In genomic region chr4:68175562-68176155, GRCh38 we compare ENCODE assay signal across 8 cellular contexts. TPM values are rescaled to one million over a fixed set of nuclear protein-coding genes. Genes with fewer than 3 reads are reported as not detected.
A peak's percentile ranks its signal among the peaks of the same experiment; 100 is the strongest.
DNase-seq lines count a peak whose midpoint lies in the region; ATAC-seq lines count a peak whose summit lies in the region.

No MANE protein-coding gene starts in this region.

- H3K9me3 Mint-ChIP-seq in activated T-cell treated with anti-CD3 and anti-CD28 coated beads, Interleukin-2, amount 50 U/mL, for 72 hours, result no peaks in the 10 kb centered on the region
- no peaks in the 10 kb centered on the region for H3K9me3 Mint-ChIP-seq in memory B cell

- no peaks in the 10 kb centered on the region for H3K36me3 Mint-ChIP-seq in activated T-cell treated with anti-CD3 and anti-CD28 coated beads, Interleukin-2, amount 50 U/mL, for 72 hours (ENCODE audit: insufficient read depth in 2 of 2)
- no peaks in the 10 kb centered on the region for H3K36me3 Mint-ChIP-seq in memory B cell

- peak in 1 of 2 donors; percentile 64 for ATAC-seq in activated T-cell treated with anti-CD3 and anti-CD28 coated beads, Interleukin-2, amount 50 U/mL, for 72 hours (replicated peaks in 1 of 2)
- ATAC-seq in GM21447 (IDR thresholded peaks at IDR 0.05; ENCODE audit: unreplicated experiment) (peak; percentile 79), memory B cell (ENCODE audit: low read depth) (peak; percentile 73)

- H3K4me3 Mint-ChIP-seq in activated T-cell treated with anti-CD3 and anti-CD28 coated beads, Interleukin-2, amount 50 U/mL, for 72 hours, result no peak overlapping the region
- H3K4me3 Mint-ChIP-seq in memory B cell, result no peak overlapping the region

- no peak overlapping the region for H3K27ac Mint-ChIP-seq in activated T-cell treated with anti-CD3 and anti-CD28 coated beads, Interleukin-2, amount 50 U/mL, for 72 hours
- H3K27ac Mint-ChIP-seq in memory B cell, result no peak overlapping the region

- H3K27me3 Mint-ChIP-seq in activated T-cell treated with anti-CD3 and anti-CD28 coated beads, Interleukin-2, amount 50 U/mL, for 72 hours (ENCODE audit: low read depth), result no peaks in the 10 kb centered on the region
- peaks cover 5% of the 10 kb centered on the region for H3K27me3 Mint-ChIP-seq in memory B cell

- DNase-seq in activated T-cell treated with anti-CD3 and anti-CD28 coated beads, Interleukin-2, amount 50 U/mL, for 72 hours, result peak; percentile 49 to 50
- no peak for DNase-seq in activated T-cell treated with anti-CD3 and anti-CD28 coated beads, Interleukin-2, amount 50 U/mL, for 48 hours
- peak; percentile 35 for DNase-seq in KG1 (lab: John Stamatoyannopoulos, UW)
- DNase-seq in OCI-M2 (lab: John Stamatoyannopoulos, UW; ENCODE audit: unreplicated experiment), result peak; percentile 27
- DNase-seq in cerebellar cortex (ENCODE audit: low spot score), result peak; percentile 77
- DNase-seq in memory B cell (ENCODE audit: low spot score in 2 of 2), result peak; percentile 31 to 43
- DNase-seq in activated effector memory CD4-positive, alpha-beta T cell treated with anti-CD3 and anti-CD28 coated beads, Interleukin-2, amount 50 U/mL, for 16 hours, result no peak

- H3K4me1 Mint-ChIP-seq in activated T-cell treated with anti-CD3 and anti-CD28 coated beads, Interleukin-2, amount 50 U/mL, for 72 hours (ENCODE audit: low read depth), result no peaks in the 10 kb centered on the region
- no peaks in the 10 kb centered on the region for H3K4me1 Mint-ChIP-seq in memory B cell

RNA-seq across cellular contexts. Expression of gene TMPRSS11F, which starts 46.0 kb away (rescaled TPM):
- total RNA-seq in activated T-cell treated with anti-CD3 and anti-CD28 coated beads, Interleukin-2, amount 50 U/mL, for 72 hours, result not detected

Comparison
In these comparisons a context has a peak if more than half of its experiments do, and no peak if none do; other contexts are left out.
1. DNase-seq: peak in activated T-cell treated with anti-CD3 and anti-CD28 coated beads, Interleukin-2, amount 50 U/mL, for 72 hours (2 of 2), KG1 (single experiment), OCI-M2 (single experiment), cerebellar cortex (single experiment) and memory B cell (2 of 2); none in activated T-cell treated with anti-CD3 and anti-CD28 coated beads, Interleukin-2, amount 50 U/mL, for 48 hours (0 of 2) and activated effector memory CD4-positive, alpha-beta T cell treated with anti-CD3 and anti-CD28 coated beads, Interleukin-2, amount 50 U/mL, for 16 hours (single experiment).